2 cellular contexts compared by ENCODE assay signal in the genomic region with DNA sequence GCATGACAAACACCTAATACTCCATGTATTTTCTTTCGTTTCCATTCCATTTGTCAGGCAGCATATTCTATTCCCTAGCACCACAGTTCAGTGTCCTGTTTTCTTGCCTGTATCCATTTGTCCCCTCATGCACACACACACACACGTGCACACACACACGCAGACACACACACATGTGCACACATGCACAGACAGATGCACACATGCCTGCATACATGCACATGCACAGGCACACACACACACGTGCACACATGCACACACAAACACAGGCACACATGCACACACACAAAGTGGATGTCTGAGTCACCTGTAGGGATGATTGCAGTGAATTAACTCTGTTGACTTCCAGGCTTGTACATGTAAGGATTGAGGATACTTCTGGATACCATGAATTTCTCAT.
TF ChIP-seq lines count a peak whose summit lies in the region.

No MANE protein-coding gene starts in this region.

TF ChIP-seq in HepG2, 621 proteins besides CTCF, POLR2A, EP300 and RAD21:
- TF ChIP-seq, protein P1, sequence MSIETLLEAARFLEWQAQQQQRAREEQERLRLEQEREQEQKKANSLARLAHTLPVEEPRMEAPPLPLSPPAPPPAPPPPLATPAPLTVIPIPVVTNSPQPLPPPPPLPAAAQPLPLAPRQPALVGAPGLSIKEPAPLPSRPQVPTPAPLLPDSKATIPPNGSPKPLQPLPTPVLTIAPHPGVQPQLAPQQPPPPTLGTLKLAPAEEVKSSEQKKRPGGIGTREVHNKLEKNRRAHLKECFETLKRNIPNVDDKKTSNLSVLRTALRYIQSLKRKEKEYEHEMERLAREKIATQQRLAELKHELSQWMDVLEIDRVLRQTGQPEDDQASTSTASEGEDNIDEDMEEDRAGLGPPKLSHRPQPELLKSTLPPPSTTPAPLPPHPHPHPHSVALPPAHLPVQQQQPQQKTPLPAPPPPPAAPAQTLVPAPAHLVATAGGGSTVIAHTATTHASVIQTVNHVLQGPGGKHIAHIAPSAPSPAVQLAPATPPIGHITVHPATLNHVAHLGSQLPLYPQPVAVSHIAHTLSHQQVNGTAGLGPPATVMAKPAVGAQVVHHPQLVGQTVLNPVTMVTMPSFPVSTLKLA (IDR thresholded peaks at IDR 0.05) = peak; percentile 100
- TF ChIP-seq SNRNP70 (IDR thresholded peaks at IDR 0.05; ENCODE audit: low read depth, low read length) = no peak
- TF ChIP-seq SOX13 (IDR thresholded peaks at IDR 0.05) = no peak
- no peak for TF ChIP-seq SOX13 (CRISPR knock-in tag; conservative IDR thresholded peaks at IDR 0.05 in 1 of 2, IDR thresholded peaks at IDR 0.05 in 1 of 2)
- TF ChIP-seq STAG1 (CRISPR knock-in tag; IDR thresholded peaks at IDR 0.05) = no peak
- TF ChIP-seq ZMYM3 (CRISPR knock-in tag; IDR thresholded peaks at IDR 0.05) = no peak

TF ChIP-seq in H1, 55 proteins besides CTCF, POLR2A, EP300 and RAD21:
- no peak for TF ChIP-seq CBX5 (IDR thresholded peaks at IDR 0.05; ENCODE audit: low read depth, low read length)
- no peak for TF ChIP-seq SIX5 (IDR thresholded peaks at IDR 0.05; ENCODE audit: low read depth, low read length)
- no peak for TF ChIP-seq HDAC6 (IDR thresholded peaks at IDR 0.05; ENCODE audit: low read depth, low read length)
- TF ChIP-seq RNF2 (IDR thresholded peaks at IDR 0.05; ENCODE audit: borderline replicate concordance, low read depth, low read length, missing control alignments, poor library complexity, severe bottlenecking) = no peak
- TF ChIP-seq GTF2F1 (IDR thresholded peaks at IDR 0.05; ENCODE audit: borderline replicate concordance, low read depth, low read length) = no peak
- no peak for TF ChIP-seq KDM4A (IDR thresholded peaks at IDR 0.05; ENCODE audit: low read depth, low read length, severe bottlenecking)
- no peak for TF ChIP-seq SP4 (IDR thresholded peaks at IDR 0.05; ENCODE audit: low read length)
- no peak for TF ChIP-seq TBP (IDR thresholded peaks at IDR 0.05; ENCODE audit: low read depth, low read length)
- no peak for TF ChIP-seq MAFK (IDR thresholded peaks at IDR 0.05; ENCODE audit: low read depth, low read length)
- no peak for TF ChIP-seq CHD1 (IDR thresholded peaks at IDR 0.05; ENCODE audit: low read depth, low read length)
- TF ChIP-seq JUN (IDR thresholded peaks at IDR 0.05; ENCODE audit: low read depth, low read length) = no peak
